ENCODE assay signal across 8 cellular contexts in the genomic region with DNA sequence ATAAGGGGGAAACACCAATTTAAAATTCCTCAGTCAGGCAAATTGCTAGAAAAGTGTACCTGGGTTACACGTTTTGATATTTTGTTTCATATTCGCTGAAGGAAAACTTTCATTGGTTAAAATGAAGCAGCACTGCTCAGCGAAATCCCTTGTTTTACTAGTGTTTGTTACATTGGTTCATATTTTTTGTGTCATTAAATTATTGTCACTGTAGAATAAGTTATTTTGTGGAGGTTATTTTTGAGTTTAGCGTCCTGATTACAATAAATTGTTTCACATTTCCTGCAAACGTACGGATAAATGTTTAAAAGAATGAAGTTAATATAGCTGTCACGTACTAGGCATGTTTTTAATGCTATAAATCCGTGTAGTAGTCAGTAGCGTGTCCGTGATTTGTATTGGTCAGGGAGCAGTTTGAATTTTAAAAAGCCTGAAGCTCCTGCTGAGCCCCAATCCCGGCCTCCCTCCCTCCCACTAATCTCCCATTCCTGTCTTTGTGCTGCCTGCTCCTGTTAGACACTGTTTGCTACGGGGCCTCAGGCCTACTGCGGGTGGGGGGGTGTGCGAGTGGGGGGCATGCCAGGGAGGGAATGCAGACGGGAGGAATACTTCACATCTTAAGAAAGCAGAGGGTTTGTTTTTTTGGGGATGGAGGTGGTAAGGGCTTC. TPM values are rescaled to one million over a fixed set of nuclear protein-coding genes. Genes with fewer than 3 reads are reported as not detected.
DNase-seq lines count a peak whose midpoint lies in the region; ATAC-seq and TF ChIP-seq lines count a peak whose summit lies in the region.

No MANE protein-coding gene starts in this region.

- no peaks in the 10 kb centered on the region for H4K20me1 ChIP-seq in H9 (ENCODE audit: control insufficient read depth, insufficient read depth, insufficient read length)

- H3K9me3 ChIP-seq in H9 (ENCODE audit: control insufficient read depth, low read depth, low read length), result no peaks in the 10 kb centered on the region
- no peaks in the 10 kb centered on the region for H3K9me3 ChIP-seq in effector memory CD4-positive, alpha-beta T cell (ENCODE audit: control insufficient read depth, low read length)
- H3K9me3 ChIP-seq in muscle layer of duodenum (ENCODE audit: control insufficient read depth in 1 of 2, low read length in 2 of 2), result no peaks in the 10 kb centered on the region

- no peak for ATAC-seq in HG02678 (IDR thresholded peaks at IDR 0.05; ENCODE audit: unreplicated experiment)
- ATAC-seq in GM18520 (IDR thresholded peaks at IDR 0.05; ENCODE audit: unreplicated experiment), result no peak
- no peak for ATAC-seq in HG03565 (IDR thresholded peaks at IDR 0.05; ENCODE audit: unreplicated experiment)

- no peak overlapping the region for H2BK15ac ChIP-seq in H9 (ENCODE audit: low read depth, low read length)

- H3K56ac ChIP-seq in H9 (ENCODE audit: insufficient read length, low read depth, low read length), result no peak overlapping the region

- H3K23me2 ChIP-seq in H9 (ENCODE audit: insufficient read length, low read depth, low read length, poor library complexity, severe bottlenecking), result peaks cover 15% of the 10 kb centered on the region

- peak overlapping the region in 2 of 3 experiments; percentile 67 to 91; a peak in 6 of 7 replicates for H3K27ac Mint-ChIP-seq in H9

- H3K14ac ChIP-seq in H9 (ENCODE audit: insufficient read depth, low read length), result no peak overlapping the region

- H3K4me3 ChIP-seq in effector memory CD4-positive, alpha-beta T cell (ENCODE audit: insufficient read depth, low read depth, low read length, poor library complexity, severe bottlenecking), result peak overlapping the region; percentile 99
- H3K4me3 ChIP-seq in muscle layer of duodenum (ENCODE audit: low read depth in 1 of 2, low read length in 2 of 2), result peak overlapping the region; percentile 86 to 95

- H3K4ac ChIP-seq in H9 (ENCODE audit: low read depth, low read length), result no peak overlapping the region

- peaks cover 43 to 44% of the 10 kb centered on the region in 2 experiments for H3K4me1 Mint-ChIP-seq in H9

- no peak overlapping the region for H2AK5ac ChIP-seq in H9 (ENCODE audit: insufficient read length, low read length)

- peaks cover 30% of the 10 kb centered on the region; the same call in 1 of the 2 replicates for H3K79me2 ChIP-seq in H9 (ENCODE audit: insufficient read depth, low read length)

- H2BK12ac ChIP-seq in H9 (ENCODE audit: insufficient read length, low read depth, low read length), result no peak overlapping the region

- no peaks in the 10 kb centered on the region for H3K9me3 Mint-ChIP-seq in H9

- H3K4me3 Mint-ChIP-seq in H9, result peak overlapping the region; percentile 88 to 99

- no peak overlapping the region for H4K5ac ChIP-seq in H9 (ENCODE audit: insufficient read length, low read depth, low read length)

- no CpG with 5 or more reads among the region's 15 CpGs for WGBS in H9 (ENCODE audit: extremely low coverage, insufficient read length, low lambda C conversion rate)

- no peak overlapping the region for H4K91ac ChIP-seq in H9 (ENCODE audit: insufficient read length, low read depth, low read length)

- H3K27ac ChIP-seq in H9 (ENCODE audit: insufficient read length, low read depth, low read length) (no peak overlapping the region), muscle layer of duodenum (ENCODE audit: low read length) (peak overlapping the region; percentile 97)
- H3K27ac ChIP-seq in effector memory CD4-positive, alpha-beta T cell (ENCODE audit: insufficient read depth, low read length, poor library complexity, severe bottlenecking), result peak overlapping the region; percentile 94

- peaks cover 0 to 1% (median 0%) of the 10 kb centered on the region in 3 experiments; a peak in 2 of 7 replicates for H3K36me3 Mint-ChIP-seq in H9 (ENCODE audit: insufficient read depth in 1 of 3, low read depth in 3 of 3)

- H3K18ac ChIP-seq in H9 (ENCODE audit: insufficient read length, low read depth, low read length), result no peak overlapping the region

- H3K27me3 ChIP-seq in H9 (ENCODE audit: insufficient read depth, low read length) (no peaks in the 10 kb centered on the region), muscle layer of duodenum (ENCODE audit: low read depth, low read length) (no peaks in the 10 kb centered on the region)
- no peaks in the 10 kb centered on the region for H3K27me3 ChIP-seq in effector memory CD4-positive, alpha-beta T cell (replicated peaks; ENCODE audit: control insufficient read depth, insufficient read depth, low read length, poor library complexity, severe bottlenecking)

- H3K36me3 ChIP-seq in effector memory CD4-positive, alpha-beta T cell (ENCODE audit: control insufficient read depth, insufficient read depth, low read length), result no peaks in the 10 kb centered on the region
- peaks cover 0 to 14% of the 10 kb centered on the region in 2 donors for H3K36me3 ChIP-seq in muscle layer of duodenum (ENCODE audit: control insufficient read depth in 1 of 2, insufficient read depth in 2 of 2, low read length in 2 of 2)

- no peak overlapping the region for H2BK120ac ChIP-seq in H9 (ENCODE audit: low read depth, low read length, poor library complexity, severe bottlenecking)

- H3K4me2 ChIP-seq in H9 (ENCODE audit: insufficient read depth, insufficient read length, low read length), result peak overlapping the region; percentile 93

- no peak overlapping the region for H2AFZ ChIP-seq in H9 (ENCODE audit: low read length)

- H4K8ac ChIP-seq in H9 (replicated peaks; ENCODE audit: insufficient read length, low read depth, low read length), result no peak overlapping the region

- no peak overlapping the region for H2BK20ac ChIP-seq in H9 (ENCODE audit: low read depth, low read length, poor library complexity, severe bottlenecking)

- H3K4me1 ChIP-seq in H9 (ENCODE audit: insufficient read depth, low read length) (no peaks in the 10 kb centered on the region), muscle layer of duodenum (ENCODE audit: control insufficient read depth in 1 of 2, insufficient read depth in 2 of 2, low read length in 2 of 2) (peaks cover 15 to 37% of the 10 kb centered on the region in 2 donors)
- H3K4me1 ChIP-seq in effector memory CD4-positive, alpha-beta T cell (ENCODE audit: control insufficient read depth, insufficient read depth, low read length, poor library complexity, severe bottlenecking), result peaks cover 24% of the 10 kb centered on the region

- H2BK5ac ChIP-seq in H9 (ENCODE audit: insufficient read length, low read length), result no peak overlapping the region

- no peaks in the 10 kb centered on the region for H3K27me3 Mint-ChIP-seq in H9 (ENCODE audit: low read depth)

- H3K9ac ChIP-seq in H9 (ENCODE audit: extremely low read depth, insufficient read length, low read length), result no peak overlapping the region

- H3T11ph ChIP-seq in H9 (ENCODE audit: low read length), result no peak overlapping the region

- DNase-seq in Ammon's horn (ENCODE audit: low spot score) (peak; percentile 38), H9 (peak; percentile 66), RPMI7951 (ENCODE audit: low read depth) (peak; percentile 68)
- no peak for DNase-seq in effector memory CD4-positive, alpha-beta T cell

- H3K79me1 ChIP-seq in H9 (ENCODE audit: insufficient read depth, low read depth, low read length, poor library complexity, severe bottlenecking), result no peaks in the 10 kb centered on the region

- TF ChIP-seq CTCF in H9 (conservative IDR thresholded peaks at IDR 0.05), result no peak

- H3K23ac ChIP-seq in H9 (ENCODE audit: insufficient read length, low read depth, low read length), result no peak overlapping the region

RNA-seq across cellular contexts. Expression of gene NIPBL, which starts 2.0 kb away (rescaled TPM):
- total RNA-seq in H9 (2021), result 56.0 and 61.3 TPM in 2 replicates
- 10.1 and 21.5 TPM in 2 replicates for total RNA-seq in RPMI7951 (2014; rRNA removed; shearing (Covaris generic))

Comparison
In these comparisons a context has a peak if more than half of its experiments do, and no peak if none do; other contexts are left out.
1. DNase-seq: peak in Ammon's horn (single experiment), H9 (single experiment) and RPMI7951 (single experiment); none in effector memory CD4-positive, alpha-beta T cell (0 of 3).